Comparison of ENCODE assay signal across 1 cellular context in the genomic region with DNA sequence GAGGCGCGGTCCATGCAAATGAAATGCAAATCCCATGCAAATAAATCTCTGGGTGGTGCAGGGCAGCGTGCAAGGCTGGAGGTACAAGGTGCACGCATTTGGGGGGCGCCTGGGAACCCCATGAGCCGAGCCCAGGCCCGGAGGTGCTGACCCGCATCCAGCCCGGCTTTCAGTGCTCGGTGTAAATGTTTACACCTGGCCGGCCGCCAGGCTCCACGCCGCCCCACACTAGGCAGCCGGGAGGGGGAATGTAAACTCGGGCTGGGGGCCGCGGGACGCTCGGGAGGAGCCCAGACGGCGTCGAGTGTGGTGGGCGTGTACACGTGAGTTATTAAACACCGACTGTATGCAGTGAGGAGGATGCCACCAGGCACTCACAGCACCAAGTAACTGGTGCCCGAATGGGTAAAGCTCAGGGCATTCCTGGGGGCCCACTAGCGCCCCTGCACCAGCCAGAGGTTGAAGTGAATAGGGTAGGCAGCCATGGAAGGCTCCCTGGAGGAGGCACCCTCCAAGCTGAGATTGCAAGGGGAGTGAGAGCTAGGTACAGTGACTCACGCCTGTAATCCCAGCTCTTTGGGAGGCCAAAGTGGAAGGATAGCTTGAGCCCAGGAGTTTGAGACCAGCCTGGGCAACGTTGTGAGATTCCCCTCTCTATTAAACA.
A peak's percentile ranks its signal among the peaks of the same experiment; 100 is the strongest.
TF ChIP-seq lines count a peak whose summit lies in the region.

No MANE protein-coding gene starts in this region.

TF ChIP-seq in HepG2, 621 proteins besides CTCF, POLR2A, EP300 and RAD21 (continued from another document):
- TF ChIP-seq, protein P1, sequence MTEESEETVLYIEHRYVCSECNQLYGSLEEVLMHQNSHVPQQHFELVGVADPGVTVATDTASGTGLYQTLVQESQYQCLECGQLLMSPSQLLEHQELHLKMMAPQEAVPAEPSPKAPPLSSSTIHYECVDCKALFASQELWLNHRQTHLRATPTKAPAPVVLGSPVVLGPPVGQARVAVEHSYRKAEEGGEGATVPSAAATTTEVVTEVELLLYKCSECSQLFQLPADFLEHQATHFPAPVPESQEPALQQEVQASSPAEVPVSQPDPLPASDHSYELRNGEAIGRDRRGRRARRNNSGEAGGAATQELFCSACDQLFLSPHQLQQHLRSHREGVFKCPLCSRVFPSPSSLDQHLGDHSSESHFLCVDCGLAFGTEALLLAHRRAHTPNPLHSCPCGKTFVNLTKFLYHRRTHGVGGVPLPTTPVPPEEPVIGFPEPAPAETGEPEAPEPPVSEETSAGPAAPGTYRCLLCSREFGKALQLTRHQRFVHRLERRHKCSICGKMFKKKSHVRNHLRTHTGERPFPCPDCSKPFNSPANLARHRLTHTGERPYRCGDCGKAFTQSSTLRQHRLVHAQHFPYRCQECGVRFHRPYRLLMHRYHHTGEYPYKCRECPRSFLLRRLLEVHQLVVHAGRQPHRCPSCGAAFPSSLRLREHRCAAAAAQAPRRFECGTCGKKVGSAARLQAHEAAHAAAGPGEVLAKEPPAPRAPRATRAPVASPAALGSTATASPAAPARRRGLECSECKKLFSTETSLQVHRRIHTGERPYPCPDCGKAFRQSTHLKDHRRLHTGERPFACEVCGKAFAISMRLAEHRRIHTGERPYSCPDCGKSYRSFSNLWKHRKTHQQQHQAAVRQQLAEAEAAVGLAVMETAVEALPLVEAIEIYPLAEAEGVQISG (CRISPR knock-in tag; IDR thresholded peaks at IDR 0.05): peak; percentile 8; the same call in 1 of the 2 replicates
- no peak for TF ChIP-seq JUN (CRISPR knock-in tag; IDR thresholded peaks at IDR 0.05)
- TF ChIP-seq, protein P2, sequence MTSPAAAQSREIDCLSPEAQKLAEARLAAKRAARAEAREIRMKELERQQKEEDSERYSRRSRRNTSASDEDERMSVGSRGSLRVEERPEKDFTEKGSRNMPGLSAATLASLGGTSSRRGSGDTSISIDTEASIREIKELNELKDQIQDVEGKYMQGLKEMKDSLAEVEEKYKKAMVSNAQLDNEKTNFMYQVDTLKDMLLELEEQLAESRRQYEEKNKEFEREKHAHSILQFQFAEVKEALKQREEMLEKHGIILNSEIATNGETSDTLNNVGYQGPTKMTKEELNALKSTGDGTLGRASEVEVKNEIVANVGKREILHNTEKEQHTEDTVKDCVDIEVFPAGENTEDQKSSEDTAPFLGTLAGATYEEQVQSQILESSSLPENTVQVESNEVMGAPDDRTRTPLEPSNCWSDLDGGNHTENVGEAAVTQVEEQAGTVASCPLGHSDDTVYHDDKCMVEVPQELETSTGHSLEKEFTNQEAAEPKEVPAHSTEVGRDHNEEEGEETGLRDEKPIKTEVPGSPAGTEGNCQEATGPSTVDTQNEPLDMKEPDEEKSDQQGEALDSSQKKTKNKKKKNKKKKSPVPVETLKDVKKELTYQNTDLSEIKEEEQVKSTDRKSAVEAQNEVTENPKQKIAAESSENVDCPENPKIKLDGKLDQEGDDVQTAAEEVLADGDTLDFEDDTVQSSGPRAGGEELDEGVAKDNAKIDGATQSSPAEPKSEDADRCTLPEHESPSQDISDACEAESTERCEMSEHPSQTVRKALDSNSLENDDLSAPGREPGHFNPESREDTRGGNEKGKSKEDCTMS (CRISPR knock-in tag; conservative IDR thresholded peaks at IDR 0.05): no peak
- no peak for TF ChIP-seq HMG20B (CRISPR knock-in tag; conservative IDR thresholded peaks at IDR 0.05)
- TF ChIP-seq ZNF557 (CRISPR knock-in tag; IDR thresholded peaks at IDR 0.05): no peak
- TF ChIP-seq, protein P3, sequence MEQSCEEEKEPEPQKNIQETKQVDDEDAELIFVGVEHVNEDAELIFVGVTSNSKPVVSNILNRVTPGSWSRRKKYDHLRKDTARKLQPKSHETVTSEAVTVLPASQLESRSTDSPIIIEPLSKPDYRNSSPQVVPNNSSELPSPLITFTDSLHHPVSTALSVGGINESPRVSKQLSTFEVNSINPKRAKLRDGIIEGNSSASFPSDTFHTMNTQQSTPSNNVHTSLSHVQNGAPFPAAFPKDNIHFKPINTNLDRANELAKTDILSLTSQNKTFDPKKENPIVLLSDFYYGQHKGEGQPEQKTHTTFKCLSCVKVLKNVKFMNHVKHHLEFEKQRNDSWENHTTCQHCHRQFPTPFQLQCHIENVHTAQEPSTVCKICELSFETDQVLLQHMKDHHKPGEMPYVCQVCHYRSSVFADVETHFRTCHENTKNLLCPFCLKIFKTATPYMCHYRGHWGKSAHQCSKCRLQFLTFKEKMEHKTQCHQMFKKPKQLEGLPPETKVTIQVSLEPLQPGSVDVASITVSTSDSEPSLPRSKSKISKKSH (CRISPR knock-in tag; IDR thresholded peaks at IDR 0.05; ENCODE audit: borderline replicate concordance): no peak
- TF ChIP-seq POLR2AphosphoS5 (IDR thresholded peaks at IDR 0.05; ENCODE audit: low read depth, low read length): no peak
- TF ChIP-seq XRCC5 (optimal IDR thresholded peaks at IDR 0.05; ENCODE audit: low read length): no peak
- no peak for TF ChIP-seq MAFG (CRISPR knock-in tag; IDR thresholded peaks at IDR 0.05)
- no peak for TF ChIP-seq ZNF234 (CRISPR knock-in tag; conservative IDR thresholded peaks at IDR 0.05)
- TF ChIP-seq JDP2 (CRISPR knock-in tag; IDR thresholded peaks at IDR 0.05; ENCODE audit: borderline replicate concordance): no peak
- TF ChIP-seq ZFP36 (IDR thresholded peaks at IDR 0.05; ENCODE audit: borderline replicate concordance, low read depth, low read length, partially characterized antibody): peak; percentile 93
